In genomic region chr1:205285391-205286101, GRCh38 we compare ENCODE assay signal across 1 cellular context.
TF ChIP-seq lines count a peak whose summit lies in the region.

No MANE protein-coding gene starts in this region.

TF ChIP-seq in GM23338, 12 proteins besides CTCF, POLR2A, EP300 and RAD21 (continued from another document):
- TF ChIP-seq, protein P1, sequence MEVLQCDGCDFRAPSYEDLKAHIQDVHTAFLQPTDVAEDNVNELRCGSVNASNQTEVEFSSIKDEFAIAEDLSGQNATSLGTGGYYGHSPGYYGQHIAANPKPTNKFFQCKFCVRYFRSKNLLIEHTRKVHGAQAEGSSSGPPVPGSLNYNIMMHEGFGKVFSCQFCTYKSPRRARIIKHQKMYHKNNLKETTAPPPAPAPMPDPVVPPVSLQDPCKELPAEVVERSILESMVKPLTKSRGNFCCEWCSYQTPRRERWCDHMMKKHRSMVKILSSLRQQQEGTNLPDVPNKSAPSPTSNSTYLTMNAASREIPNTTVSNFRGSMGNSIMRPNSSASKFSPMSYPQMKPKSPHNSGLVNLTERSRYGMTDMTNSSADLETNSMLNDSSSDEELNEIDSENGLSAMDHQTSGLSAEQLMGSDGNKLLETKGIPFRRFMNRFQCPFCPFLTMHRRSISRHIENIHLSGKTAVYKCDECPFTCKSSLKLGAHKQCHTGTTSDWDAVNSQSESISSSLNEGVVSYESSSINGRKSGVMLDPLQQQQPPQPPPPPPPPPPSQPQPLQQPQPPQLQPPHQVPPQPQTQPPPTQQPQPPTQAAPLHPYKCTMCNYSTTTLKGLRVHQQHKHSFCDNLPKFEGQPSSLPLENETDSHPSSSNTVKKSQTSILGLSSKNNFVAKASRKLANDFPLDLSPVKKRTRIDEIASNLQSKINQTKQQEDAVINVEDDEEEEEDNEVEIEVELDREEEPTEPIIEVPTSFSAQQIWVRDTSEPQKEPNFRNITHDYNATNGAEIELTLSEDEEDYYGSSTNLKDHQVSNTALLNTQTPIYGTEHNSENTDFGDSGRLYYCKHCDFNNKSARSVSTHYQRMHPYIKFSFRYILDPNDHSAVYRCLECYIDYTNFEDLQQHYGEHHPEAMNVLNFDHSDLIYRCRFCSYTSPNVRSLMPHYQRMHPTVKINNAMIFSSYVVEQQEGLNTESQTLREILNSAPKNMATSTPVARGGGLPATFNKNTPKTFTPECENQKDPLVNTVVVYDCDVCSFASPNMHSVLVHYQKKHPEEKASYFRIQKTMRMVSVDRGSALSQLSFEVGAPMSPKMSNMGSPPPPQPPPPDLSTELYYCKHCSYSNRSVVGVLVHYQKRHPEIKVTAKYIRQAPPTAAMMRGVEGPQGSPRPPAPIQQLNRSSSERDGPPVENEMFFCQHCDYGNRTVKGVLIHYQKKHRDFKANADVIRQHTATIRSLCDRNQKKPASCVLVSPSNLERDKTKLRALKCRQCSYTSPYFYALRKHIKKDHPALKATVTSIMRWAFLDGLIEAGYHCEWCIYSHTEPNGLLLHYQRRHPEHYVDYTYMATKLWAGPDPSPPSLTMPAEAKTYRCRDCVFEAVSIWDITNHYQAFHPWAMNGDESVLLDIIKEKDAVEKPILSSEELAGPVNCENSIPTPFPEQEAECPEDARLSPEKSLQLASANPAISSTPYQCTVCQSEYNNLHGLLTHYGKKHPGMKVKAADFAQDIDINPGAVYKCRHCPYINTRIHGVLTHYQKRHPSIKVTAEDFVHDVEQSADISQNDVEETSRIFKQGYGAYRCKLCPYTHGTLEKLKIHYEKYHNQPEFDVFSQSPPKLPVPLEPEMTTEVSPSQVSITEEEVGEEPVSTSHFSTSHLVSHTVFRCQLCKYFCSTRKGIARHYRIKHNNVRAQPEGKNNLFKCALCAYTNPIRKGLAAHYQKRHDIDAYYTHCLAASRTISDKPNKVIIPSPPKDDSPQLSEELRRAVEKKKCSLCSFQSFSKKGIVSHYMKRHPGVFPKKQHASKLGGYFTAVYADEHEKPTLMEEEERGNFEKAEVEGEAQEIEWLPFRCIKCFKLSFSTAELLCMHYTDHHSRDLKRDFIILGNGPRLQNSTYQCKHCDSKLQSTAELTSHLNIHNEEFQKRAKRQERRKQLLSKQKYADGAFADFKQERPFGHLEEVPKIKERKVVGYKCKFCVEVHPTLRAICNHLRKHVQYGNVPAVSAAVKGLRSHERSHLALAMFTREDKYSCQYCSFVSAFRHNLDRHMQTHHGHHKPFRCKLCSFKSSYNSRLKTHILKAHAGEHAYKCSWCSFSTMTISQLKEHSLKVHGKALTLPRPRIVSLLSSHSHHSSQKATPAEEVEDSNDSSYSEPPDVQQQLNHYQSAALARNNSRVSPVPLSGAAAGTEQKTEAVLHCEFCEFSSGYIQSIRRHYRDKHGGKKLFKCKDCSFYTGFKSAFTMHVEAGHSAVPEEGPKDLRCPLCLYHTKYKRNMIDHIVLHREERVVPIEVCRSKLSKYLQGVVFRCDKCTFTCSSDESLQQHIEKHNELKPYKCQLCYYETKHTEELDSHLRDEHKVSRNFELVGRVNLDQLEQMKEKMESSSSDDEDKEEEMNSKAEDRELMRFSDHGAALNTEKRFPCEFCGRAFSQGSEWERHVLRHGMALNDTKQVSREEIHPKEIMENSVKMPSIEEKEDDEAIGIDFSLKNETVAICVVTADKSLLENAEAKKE (CRISPR knock-in tag; IDR thresholded peaks at IDR 0.05): no peak
TF ChIP-seq in GM23338: peak in this region for 0.
